In genomic region chr5:90802695-90803317, GRCh38 we compare ENCODE assay signal across 8 cellular contexts.
DNase-seq lines count a peak whose midpoint lies in the region; ATAC-seq and TF ChIP-seq lines count a peak whose summit lies in the region.

No MANE protein-coding gene starts in this region.

- H3K27me3 ChIP-seq in mammary epithelial cell (ENCODE audit: insufficient read depth, low read length) (no peaks in the 10 kb centered on the region), aorta (ENCODE audit: control insufficient read depth in 1 of 2, insufficient read depth in 2 of 2, low read length in 1 of 2) (no peaks in the 10 kb centered on the region)

- no peak overlapping the region for H2AFZ ChIP-seq in mammary epithelial cell (ENCODE audit: low read depth, low read length)

- in situ Hi-C loops in mammary epithelial cell (cut with MboI; ENCODE audit: low sequenced_read_pairs in 2 of 2) = no loop called here

- no peaks in the 10 kb centered on the region for H3K36me3 Mint-ChIP-seq in memory B cell

- H3K27ac ChIP-seq in mammary epithelial cell (ENCODE audit: insufficient read depth, low read depth, low read length) (no peak overlapping the region), aorta (ENCODE audit: low read depth in 1 of 2, low read length in 2 of 2) (no peak overlapping the region)

- H3K27me3 Mint-ChIP-seq in memory B cell = peaks cover 2% of the 10 kb centered on the region

- H3K9me3 ChIP-seq in mammary epithelial cell (replicated peaks; ENCODE audit: insufficient read depth, low read length) = no peaks in the 10 kb centered on the region
- no peaks in the 10 kb centered on the region for H3K9me3 ChIP-seq in aorta (ENCODE audit: control insufficient read depth, low read length)

- CTCF ChIA-PET in mammary epithelial cell (lab: Charles Lee; ENCODE audit: low non-redundant PET) = interaction anchor here (0.7 kb wide), 1 partner anchor 422 kb away, joined by 3 read pairs; no protein-coding TSS in a partner anchor

- TF ChIP-seq CTCF in mammary epithelial cell (conservative IDR thresholded peaks at IDR 0.05 in 1 of 2, IDR thresholded peaks at IDR 0.05 in 1 of 2; ENCODE audit: extremely low read depth in 1 of 2, insufficient read depth in 1 of 2, low read depth in 1 of 2, low read length in 2 of 2) = peak; percentile 80

- no peak overlapping the region for H3K9ac ChIP-seq in mammary epithelial cell (ENCODE audit: insufficient read depth, low read length)

- ATAC-seq in GM18499 (IDR thresholded peaks at IDR 0.05; ENCODE audit: insufficient read depth, unreplicated experiment) = peak; percentile 75
- peak; percentile 87 for ATAC-seq in HG02884 (IDR thresholded peaks at IDR 0.05; ENCODE audit: unreplicated experiment)
- peak; percentile 55 for ATAC-seq in memory B cell (ENCODE audit: low read depth)
- no peak for ATAC-seq in aorta (ENCODE audit: low FRiP score)

- H3K4me1 ChIP-seq in mammary epithelial cell (ENCODE audit: insufficient read depth, low read length) (no peaks in the 10 kb centered on the region), aorta (ENCODE audit: control insufficient read depth in 1 of 2, insufficient read depth in 2 of 2, low read length in 2 of 2) (no peaks in the 10 kb centered on the region)

- H3K27ac Mint-ChIP-seq in memory B cell = no peak overlapping the region

- H3K4me3 Mint-ChIP-seq in memory B cell = no peak overlapping the region

- H3K79me2 ChIP-seq in mammary epithelial cell (ENCODE audit: insufficient read depth, low read length) = no peaks in the 10 kb centered on the region

- 18% methylated on average over 5 of the region's 5 CpGs for WGBS in mammary epithelial cell (ENCODE audit: low coverage, missing lambda C conversion rate)
- 22 to 23% methylated on average over 5 of the region's 5 CpGs for WGBS in aorta, 2 donors

- no peak overlapping the region for H3K4me2 ChIP-seq in mammary epithelial cell (ENCODE audit: insufficient read depth, low read depth, low read length)

- peaks cover 11% of the 10 kb centered on the region for H3K9me3 Mint-ChIP-seq in memory B cell

- DNase-seq in COR-L47 (lab: John Stamatoyannopoulos, UW) (peak; percentile 27), NCI-H2196 treated with DMSO at 0.1 percent for 48 hours (lab: John Stamatoyannopoulos, UW; ENCODE audit: unreplicated experiment) (peak; percentile 17), mammary epithelial cell (peak; percentile 30), memory B cell (ENCODE audit: low spot score in 2 of 2) (no peak), aorta (no peak), activated T-cell treated with anti-CD3 and anti-CD28 coated beads for 4 hours (no peak)

- no peaks in the 10 kb centered on the region for H4K20me1 ChIP-seq in mammary epithelial cell (ENCODE audit: insufficient read depth, low read length)

- intact Hi-C loops in mammary epithelial cell (cut with micrococcal nuclease) = no loop called here
- intact Hi-C loops in aorta (cut with DNase I) = no loop called here

- dilution Hi-C loops in mammary epithelial cell (cut with HindIII; ENCODE audit: low sequenced_read_pairs) = no loop called here

- no peaks in the 10 kb centered on the region for H3K36me3 ChIP-seq in mammary epithelial cell (ENCODE audit: insufficient read depth, low read length)
- no peaks in the 10 kb centered on the region for H3K36me3 ChIP-seq in aorta (ENCODE audit: control insufficient read depth in 1 of 2, insufficient read depth in 2 of 2, low read length in 1 of 2)

- no TSS peak for BruUV-seq in mammary epithelial cell (replicated peaks; lab: Mats Ljungman, UMichigan)

- H3K4me1 Mint-ChIP-seq in memory B cell = no peaks in the 10 kb centered on the region

- no peak overlapping the region for H3K4me3 ChIP-seq in mammary epithelial cell (replicated peaks in 1 of 3; ENCODE audit: insufficient read depth in 1 of 3, low read depth in 2 of 3, low read length in 3 of 3)
- no peak overlapping the region for H3K4me3 ChIP-seq in aorta (ENCODE audit: low read length in 2 of 2)

Comparison
In these comparisons a context has a peak if more than half of its experiments do, and no peak if none do; other contexts are left out.
1. DNase-seq: peak in COR-L47 (single experiment), NCI-H2196 treated with DMSO at 0.1 percent for 48 hours (single experiment) and mammary epithelial cell (single experiment); none in memory B cell (0 of 2), aorta (0 of 2) and activated T-cell treated with anti-CD3 and anti-CD28 coated beads for 4 hours (single experiment).